ENCODE assay signal across 8 cellular contexts in genomic region chr10:97195654-97196212, GRCh38. TPM values are rescaled to one million over a fixed set of nuclear protein-coding genes. Genes with fewer than 3 reads are reported as not detected.
DNase-seq lines count a peak whose midpoint lies in the region; ATAC-seq and TF ChIP-seq lines count a peak whose summit lies in the region.

No MANE protein-coding gene starts in this region.

- H3K36me3 ChIP-seq in ACC112 (ENCODE audit: insufficient read depth, low read length), result no peaks in the 10 kb centered on the region
- no peaks in the 10 kb centered on the region for H3K36me3 ChIP-seq in breast epithelium
- no peaks in the 10 kb centered on the region for H3K36me3 ChIP-seq in mucosa of stomach (ENCODE audit: control insufficient read depth, insufficient read depth, low read length)
- H3K36me3 ChIP-seq in mucosa of descending colon (ENCODE audit: low read depth), result no peaks in the 10 kb centered on the region

- no peaks in the 10 kb centered on the region for H3K9me3 ChIP-seq in breast epithelium
- H3K9me3 ChIP-seq in mucosa of stomach (ENCODE audit: control insufficient read depth, low read length), result no peaks in the 10 kb centered on the region
- H3K9me3 ChIP-seq in mucosa of descending colon, result no peaks in the 10 kb centered on the region

- H3K27me3 ChIP-seq in ACC112 (ENCODE audit: insufficient read depth, low read length), result peaks cover 66% of the 10 kb centered on the region
- H3K27me3 ChIP-seq in breast epithelium, result no peaks in the 10 kb centered on the region
- peaks cover 25% of the 10 kb centered on the region for H3K27me3 ChIP-seq in mucosa of stomach (ENCODE audit: control insufficient read depth, insufficient read depth, low read length)

- H3K79me2 ChIP-seq in ACC112 (ENCODE audit: control insufficient read depth, insufficient read depth, low read length, unreplicated experiment), result no peaks in the 10 kb centered on the region

- TF ChIP-seq CTCF in breast epithelium (IDR thresholded peaks at IDR 0.05) (no peak), mucosa of descending colon (IDR thresholded peaks at IDR 0.05) (no peak)

- H3K4me3 ChIP-seq in ACC112 (ENCODE audit: low read depth, low read length) (peak overlapping the region; percentile 74), breast epithelium (peak overlapping the region; percentile 41 to 67 (median 54)), mucosa of stomach (ENCODE audit: low read length) (peak overlapping the region; percentile 6), mucosa of descending colon (no peak overlapping the region)

- H2AFZ ChIP-seq in ACC112 (ENCODE audit: low read length, unreplicated experiment), result peak overlapping the region; percentile 55

- intact Hi-C loops in breast epithelium (cut with DNase I; ENCODE audit: low total_unique reads), result no loop called here
- intact Hi-C loops in mucosa of descending colon (cut with DNase I, micrococcal nuclease), result loop anchor here in 1 of 2 donors (2.0 to 5.0 kb wide), 2 partner anchors 35 to 113 kb away; no protein-coding TSS in a partner anchor
- intact Hi-C loops in head of caudate nucleus (cut with DNase I), result no loop called here

- TF ChIP-seq POLR2A in breast epithelium (IDR thresholded peaks at IDR 0.05), result no peak

- H3K4me1 ChIP-seq in ACC112 (ENCODE audit: control insufficient read depth, insufficient read depth, low read length, unreplicated experiment) (no peaks in the 10 kb centered on the region), breast epithelium (no peaks in the 10 kb centered on the region), mucosa of stomach (ENCODE audit: control insufficient read depth, insufficient read depth, low read length) (no peaks in the 10 kb centered on the region), mucosa of descending colon (ENCODE audit: low read depth) (peaks cover 6% of the 10 kb centered on the region)

- no peak overlapping the region for H3K9ac ChIP-seq in mucosa of stomach (ENCODE audit: low read length)

- DNase-seq in HK-2 (ENCODE audit: unreplicated experiment) (peak; percentile 12), breast epithelium (ENCODE audit: low spot score in 2 of 2) (no peak), NCI-H1048 (lab: John Stamatoyannopoulos, UW) (no peak), NCI-H2081 treated with DMSO at 0.1 percent for 48 hours (lab: John Stamatoyannopoulos, UW) (no peak), mucosa of descending colon (no peak), head of caudate nucleus (no peak)

- H3K27ac ChIP-seq in ACC112 (ENCODE audit: low read depth, low read length) (no peak overlapping the region), breast epithelium (no peak overlapping the region)

- ATAC-seq in mucosa of descending colon, result no peak

RNA-seq across cellular contexts. Expression of gene SLIT1, which starts 10.0 kb away (rescaled TPM):
- total RNA-seq in breast epithelium, result under 1 TPM; under 0.01 to 0.44 (median 0.16) TPM
- total RNA-seq in mucosa of descending colon, result 1 to 10 TPM in 1 of 3 donors, under 1 TPM in 2; 0.17 to 1.1 (median 0.24) TPM
